ENCODE assay signal across 10 cellular contexts in the genomic region with DNA sequence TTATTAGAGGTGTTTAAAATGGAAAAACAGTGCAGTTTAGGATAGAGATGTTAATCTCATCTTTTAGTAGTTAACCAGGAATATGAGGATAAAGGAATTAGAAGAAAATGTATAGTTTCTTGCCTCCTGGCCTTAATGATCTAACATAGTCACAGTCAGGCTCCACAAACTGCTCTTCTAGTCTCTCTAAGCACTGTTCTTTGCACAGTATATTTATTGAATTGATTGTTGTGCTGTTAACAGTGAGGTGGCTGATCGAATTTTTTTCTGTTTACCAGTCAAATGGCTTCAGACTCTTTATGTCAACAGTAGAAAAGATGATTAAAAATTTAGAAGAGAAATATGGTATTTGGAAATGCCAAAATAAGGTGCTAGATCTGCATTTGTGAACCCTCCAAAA. TPM values are rescaled to one million over a fixed set of nuclear protein-coding genes. Genes with fewer than 3 reads are reported as not detected.
A peak's percentile ranks its signal among the peaks of the same experiment; 100 is the strongest.
DNase-seq lines count a peak whose midpoint lies in the region; ATAC-seq, FAIRE-seq and TF ChIP-seq lines count a peak whose summit lies in the region.
"Had no signal": no experiment of that assay in that cellular context is flagged by ENCODE, and none has a peak within 500 bp of the region (broad histone marks: within the 10 kb centered on the region; RNA-seq: fewer than 3 reads in every experiment).

No MANE protein-coding gene starts in this region.

- in situ Hi-C loops in HepG2 (cut with HindIII; ENCODE audit: extremely low pct_ligation_motif_present, low pct_unique_long_range_greater_than_20kb) = no loop called here

- BruUV-seq in HepG2 (replicated peaks; lab: Mats Ljungman, UMichigan) = no TSS peak

- H3K4me3 ChIP-seq in liver (ENCODE audit: low read depth in 1 of 3, low read length in 3 of 3) (peak overlapping the region in 1 of 3 donors; percentile 20), HepG2 (replicated peaks in 1 of 3; ENCODE audit: insufficient read depth in 1 of 3, low read depth in 2 of 3, low read length in 3 of 3) (no peak overlapping the region)
- H3K4me3 ChIP-seq: testis had no signal

- 12% methylated on average over 1 of the region's 1 CpG for whole genome bisulfite sequencing in liver
- 15% methylated on average over 1 of the region's 1 CpG for WGBS in HepG2 (ENCODE audit: low lambda C conversion rate)

- no peak for TF ChIP-seq POLR2A in HepG2 (IDR thresholded peaks at IDR 0.05; ENCODE audit: insufficient read depth in 1 of 2, low read depth in 2 of 2, low read length in 2 of 2)
- no peak for TF ChIP-seq POLR2A in erythroblast (IDR thresholded peaks at IDR 0.05; ENCODE audit: low read length)

- H3K27ac ChIP-seq in liver (ENCODE audit: low read depth in 1 of 2, low read length in 2 of 2) (peak overlapping the region in 1 of 2 donors; percentile 36), HepG2 (ENCODE audit: extremely low read length, insufficient read depth, low read length) (no peak overlapping the region), VCaP (peak overlapping the region; percentile 76)
- H3K27ac ChIP-seq: WERI-Rb-1 had no signal

- no peak for DNase-seq in HepG2 (ENCODE audit: low spot score)
- no peak for DNase-seq in left colon
- DNase-seq in SHP77 treated with DMSO at 0.1 percent for 48 hours (lab: John Stamatoyannopoulos, UW) = no peak
- DNase-seq in erythroblast (lab: John Stamatoyannopoulos, UW) = no peak
- DNase-seq in stimulated activated CD4-positive, alpha-beta T cell treated with anti-CD3 and anti-CD28 coated beads, Interleukin-4, amount 100 ng/mL, for 24 hours = no peak
- DNase-seq: testis, WERI-Rb-1 had no signal

- TF ChIP-seq CTCF in liver (IDR thresholded peaks at IDR 0.05; ENCODE audit: low read depth, low read length, missing input control) = no peak
- TF ChIP-seq CTCF in HepG2 (CRISPR knock-in tag; IDR thresholded peaks at IDR 0.05) = no peak
- TF ChIP-seq CTCF in VCaP (conservative IDR thresholded peaks at IDR 0.05) = no peak

- FAIRE-seq in HepG2 (lab: Jason Lieb, UNC) = no peak

- CTCF ChIA-PET in HepG2 (lab: Yijun Ruan, JAX; ENCODE audit: low intra/inter-chr PET ratio, low total read pairs) = no interaction called here

- TF ChIP-seq RAD21 in liver (IDR thresholded peaks at IDR 0.05) (no peak), HepG2 (CRISPR knock-in tag; IDR thresholded peaks at IDR 0.05) (no peak)

- H3K27me3 ChIP-seq in liver (ENCODE audit: control insufficient read depth in 4 of 4, insufficient read depth in 4 of 4, low read length in 3 of 4) (no peaks in the 10 kb centered on the region), HepG2 (ENCODE audit: control insufficient read depth in 1 of 2, insufficient read depth in 2 of 2, low read length in 2 of 2) (no peaks in the 10 kb centered on the region)
- H3K27me3 ChIP-seq: testis had no signal

- no peaks in the 10 kb centered on the region for H4K20me1 ChIP-seq in HepG2 (ENCODE audit: insufficient read depth, low read length)

- H3K9me3 ChIP-seq in liver (ENCODE audit: control insufficient read depth in 4 of 4, low read length in 3 of 4) (no peaks in the 10 kb centered on the region), HepG2 (ENCODE audit: low read length) (no peaks in the 10 kb centered on the region)
- H3K9me3 ChIP-seq: testis had no signal

- peaks cover 3 to 21% (median 16%) of the 10 kb centered on the region in 4 donors for H3K4me1 ChIP-seq in liver (ENCODE audit: control insufficient read depth in 4 of 4, insufficient read depth in 4 of 4, low read length in 3 of 4)
- peaks cover 9% of the 10 kb centered on the region; the same call in 1 of the 2 replicates for H3K4me1 ChIP-seq in HepG2 (ENCODE audit: insufficient read depth, low read length)
- H3K4me1 ChIP-seq: testis had no signal

- H3K36me3 ChIP-seq in liver (ENCODE audit: control insufficient read depth in 4 of 4, insufficient read depth in 3 of 4, low read depth in 1 of 4, low read length in 3 of 4) (peaks cover 0 to 1% (median 0%) of the 10 kb centered on the region in 4 donors), HepG2 (replicated peaks in 1 of 2; ENCODE audit: control insufficient read depth in 1 of 2, insufficient read depth in 2 of 2, low read length in 2 of 2) (no peaks in the 10 kb centered on the region)
- H3K36me3 ChIP-seq: WERI-Rb-1 had no signal

- no peak overlapping the region for H2AFZ ChIP-seq in HepG2 (ENCODE audit: low read length)

- no peak overlapping the region for H3K4me2 ChIP-seq in HepG2 (ENCODE audit: low read depth, low read length)

- POLR2A ChIA-PET in HepG2 (lab: Yijun Ruan, JAX) = no interaction called here

- ATAC-seq in HepG2 (no peak), left colon (peak; percentile 44), HG03025 (IDR thresholded peaks at IDR 0.05; ENCODE audit: low FRiP score, unreplicated experiment) (no peak)

- TF ChIP-seq EP300 in HepG2 (IDR thresholded peaks at IDR 0.05; ENCODE audit: low read depth in 2 of 2, low read length in 2 of 2) (no peak), HepG2 (CRISPR knock-in tag; IDR thresholded peaks at IDR 0.05; ENCODE audit: borderline replicate concordance) (no peak)

- H3K79me2 ChIP-seq in HepG2 (ENCODE audit: insufficient read depth, low read length) = peaks cover 12% of the 10 kb centered on the region

- H3K9ac ChIP-seq in liver (ENCODE audit: low read depth in 1 of 2, low read length in 2 of 2) (no peak overlapping the region), HepG2 (ENCODE audit: insufficient read depth, low read depth, low read length) (no peak overlapping the region)

- intact Hi-C loops in HepG2 (cut with micrococcal nuclease; ENCODE audit: unreplicated experiment) (no loop called here), left colon (cut with DNase I, micrococcal nuclease) (no loop called here)

TF ChIP-seq in liver, 16 proteins besides CTCF, POLR2A, EP300 and RAD21 (continues in another document):
- TF ChIP-seq HNF4G (IDR thresholded peaks at IDR 0.05) = no peak

TF ChIP-seq in HepG2, 621 proteins besides CTCF, POLR2A, EP300 and RAD21 (continues in another document):
- TF ChIP-seq, protein P1, sequence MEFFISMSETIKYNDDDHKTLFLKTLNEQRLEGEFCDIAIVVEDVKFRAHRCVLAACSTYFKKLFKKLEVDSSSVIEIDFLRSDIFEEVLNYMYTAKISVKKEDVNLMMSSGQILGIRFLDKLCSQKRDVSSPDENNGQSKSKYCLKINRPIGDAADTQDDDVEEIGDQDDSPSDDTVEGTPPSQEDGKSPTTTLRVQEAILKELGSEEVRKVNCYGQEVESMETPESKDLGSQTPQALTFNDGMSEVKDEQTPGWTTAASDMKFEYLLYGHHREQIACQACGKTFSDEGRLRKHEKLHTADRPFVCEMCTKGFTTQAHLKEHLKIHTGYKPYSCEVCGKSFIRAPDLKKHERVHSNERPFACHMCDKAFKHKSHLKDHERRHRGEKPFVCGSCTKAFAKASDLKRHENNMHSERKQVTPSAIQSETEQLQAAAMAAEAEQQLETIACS (CRISPR knock-in tag; IDR thresholded peaks at IDR 0.05) = no peak
- no peak for TF ChIP-seq ZNF207 (IDR thresholded peaks at IDR 0.05; ENCODE audit: borderline replicate concordance)
- no peak for TF ChIP-seq GATAD2A (CRISPR knock-in tag; IDR thresholded peaks at IDR 0.05)
- TF ChIP-seq ZNF251 (CRISPR knock-in tag; IDR thresholded peaks at IDR 0.05) = no peak
- no peak for TF ChIP-seq ZFP1 (CRISPR knock-in tag; IDR thresholded peaks at IDR 0.05)
- no peak for TF ChIP-seq NCOR1 (IDR thresholded peaks at IDR 0.05; ENCODE audit: borderline replicate concordance, low read length)
- no peak for TF ChIP-seq ZNF138 (CRISPR knock-in tag; IDR thresholded peaks at IDR 0.05; ENCODE audit: low read depth)
- TF ChIP-seq ASH2L (IDR thresholded peaks at IDR 0.05; ENCODE audit: insufficient read length, low read depth, low read length) = no peak
- no peak for TF ChIP-seq ZNF326 (CRISPR knock-in tag; IDR thresholded peaks at IDR 0.05; ENCODE audit: borderline replicate concordance)
- no peak for TF ChIP-seq NFE2 (CRISPR knock-in tag; IDR thresholded peaks at IDR 0.05)

RNA-seq across cellular contexts. Expression of a gene that starts 37.8 kb away (rescaled TPM):
- total RNA-seq in liver (10 to 100 TPM; 20.8 to 25.6 TPM), HepG2 (2016; rRNA removed; fragmentation: Illumina TruSeq; extraction: Trizol) (11.8 and 15.2 TPM in 2 replicates), left colon (10 to 100 TPM; 42.9 to 46.3 TPM)
- polyA plus RNA-seq in liver (10 to 100 TPM in 1 of 2 donors, 1 to 10 TPM in 1; 3.9 to 19.0 TPM), HepG2 (2011; rRNA removed) (1.5 and 1.8 TPM in 2 replicates)
- 13.2 and 15.0 TPM in 2 replicates for total RNA-seq in HepG2 (2016; cell fraction: cytosol; rRNA removed; fragmentation: Illumina TruSeq; extraction: Trizol; ENCODE audit: low read depth)
- total RNA-seq in HepG2 (2016; cell fraction: insoluble cytoplasmic fraction; rRNA removed; fragmentation: Illumina TruSeq; extraction: Trizol) = 7.3 and 14.4 TPM in 2 replicates
- 15.8 and 17.6 TPM in 2 replicates for total RNA-seq in HepG2 (2016; cell fraction: membrane; rRNA removed; fragmentation: Illumina TruSeq; extraction: Trizol)
- 12.9 and 14.6 TPM in 2 replicates for total RNA-seq in HepG2 (2016; cell fraction: nucleus; rRNA removed; fragmentation: Illumina TruSeq; extraction: Trizol)
- 0.78 and 0.96 TPM in 2 replicates for polyA plus RNA-seq in HepG2 (2011; cell fraction: cytosol; rRNA removed)
- polyA plus RNA-seq in HepG2 (2011; cell fraction: nucleus; rRNA removed) = 1.6 and 1.9 TPM in 2 replicates
- polyA plus RNA-seq in HepG2 (2012) = 1.4 and 4.3 TPM in 2 replicates
- polyA plus RNA-seq in HepG2 (2016; cell fraction: cytosol; fragmentation: Illumina TruSeq; extraction: Trizol; ENCODE audit: low read depth) = 0.19 and 0.22 TPM in 2 replicates
- 5.7 and 6.5 TPM in 2 replicates for polyA plus RNA-seq in HepG2 (2016; cell fraction: insoluble cytoplasmic fraction; fragmentation: Illumina TruSeq; extraction: Trizol; ENCODE audit: low read depth)
- polyA plus RNA-seq in HepG2 (2016; cell fraction: membrane; fragmentation: Illumina TruSeq; extraction: Trizol; ENCODE audit: low read depth) = 0.56 and 0.68 TPM in 2 replicates
- polyA plus RNA-seq in HepG2 (2016; cell fraction: nucleus; fragmentation: Illumina TruSeq; extraction: Trizol; ENCODE audit: insufficient read depth, low read depth) = 3.9 and 4.7 TPM in 2 replicates
- 12.7 and 41.4 TPM in 2 replicates for polyA minus RNA-seq in HepG2 (2011; rRNA and poly(A)+ RNA removed; ENCODE audit: low replicate concordance)
- 4.7 TPM in 2 replicates for polyA minus RNA-seq in HepG2 (2011; cell fraction: cytosol; rRNA and poly(A)+ RNA removed)
- polyA minus RNA-seq in HepG2 (2011; cell fraction: nucleus; rRNA and poly(A)+ RNA removed) = 15.3 and 17.4 TPM in 2 replicates
